In genomic region chr3:5005367-5005766, GRCh38 we compare ENCODE assay signal across 21 cellular contexts. TPM values are rescaled to one million over a fixed set of nuclear protein-coding genes. Genes with fewer than 3 reads are reported as not detected.
DNase-seq lines count a peak whose midpoint lies in the region; ATAC-seq and TF ChIP-seq lines count a peak whose summit lies in the region.
"Had no signal": no experiment of that assay in that cellular context is flagged by ENCODE, and none has a peak within 500 bp of the region (broad histone marks: within the 10 kb centered on the region; RNA-seq: fewer than 3 reads in every experiment).

No MANE protein-coding gene starts in this region.

- H3K27me3 ChIP-seq in RWPE2 (ENCODE audit: insufficient read depth, poor library complexity, severe bottlenecking) (no peaks in the 10 kb centered on the region), transverse colon (no peaks in the 10 kb centered on the region)
- H3K27me3 ChIP-seq: body of pancreas, heart right ventricle, tibial nerve had no signal

- no peaks in the 10 kb centered on the region for H3K27me3 Mint-ChIP-seq in T-helper 2 cell treated with Interferon-gamma antibody and Interleukin-4, amounts not matched to agents 5 μg/mL and 100 μg/mL, for 36 hours (ENCODE audit: low read depth)
- H3K27me3 Mint-ChIP-seq in brain, result no peaks in the 10 kb centered on the region
- no peaks in the 10 kb centered on the region for H3K27me3 Mint-ChIP-seq in natural killer cell (ENCODE audit: low read depth in 2 of 2)

- no peak for TF ChIP-seq EP300 in transverse colon (IDR thresholded peaks at IDR 0.05; ENCODE audit: low read depth)

- WGBS in transverse colon (ENCODE audit: low coverage in 1 of 2), 2 donors, result 59% methylated on average over 4 of the region's 4 CpGs; no CpG with 5 or more reads in 1 of the 2 donors

- in situ Hi-C loops in transverse colon (cut with MboI; ENCODE audit: low pct_ligation_motif_present in 1 of 4, low pct_unique_long_range_greater_than_20kb in 1 of 4, low sequenced_read_pairs in 3 of 4), result no loop called here

- no peak for TF ChIP-seq POLR2A in transverse colon (IDR thresholded peaks at IDR 0.05)

- DNase-seq in T-helper 2 cell treated with Interferon-gamma antibody and Interleukin-4, amounts not matched to agents 5 μg/mL and 100 μg/mL, for 36 hours (ENCODE audit: low spot score), result no peak
- DNase-seq in T-helper 2 cell (no peak), RWPE2 (ENCODE audit: low spot score) (no peak), natural killer cell (no peak), cerebellar cortex (ENCODE audit: low spot score) (no peak), NCI-H2196 (lab: John Stamatoyannopoulos, UW; ENCODE audit: unreplicated experiment) (no peak), transverse colon (no peak)
- DNase-seq: activated CD4-positive, alpha-beta T cell treated with anti-CD3 and anti-CD28 coated beads, Interleukin-2, amount 50 U/mL, for 4 hours; body of pancreas; C1 segment of cervical spinal cord; DMS79 treated with DMSO at 0.1 percent for 48 hours; H9; heart right ventricle; Kasumi-1; NCI-H1105 treated with DMSO at 0.1 percent for 48 hours; NCI-H2171 treated with DMSO at 0.1 percent for 48 hours; NCI-H774 had no signal

- TF ChIP-seq CTCF in RWPE2 (IDR thresholded peaks at IDR 0.05; ENCODE audit: poor library complexity, severe bottlenecking), result no peak
- no peak for TF ChIP-seq CTCF in brain (conservative IDR thresholded peaks at IDR 0.05)
- TF ChIP-seq CTCF in natural killer cell (IDR thresholded peaks at IDR 0.05), result no peak
- TF ChIP-seq CTCF in transverse colon (IDR thresholded peaks at IDR 0.05), result no peak

- ATAC-seq in RWPE2 (ENCODE audit: low read depth) (no peak), natural killer cell (no peak)
- ATAC-seq: body of pancreas, heart right ventricle had no signal

- H3K36me3 Mint-ChIP-seq in T-helper 2 cell treated with Interferon-gamma antibody and Interleukin-4, amounts not matched to agents 5 μg/mL and 100 μg/mL, for 36 hours (ENCODE audit: low read depth), result no peaks in the 10 kb centered on the region
- H3K36me3 Mint-ChIP-seq in brain, result no peaks in the 10 kb centered on the region
- no peaks in the 10 kb centered on the region for H3K36me3 Mint-ChIP-seq in natural killer cell

- peak overlapping the region; percentile 87 for H3K27ac Mint-ChIP-seq in T-helper 2 cell treated with Interferon-gamma antibody and Interleukin-4, amounts not matched to agents 5 μg/mL and 100 μg/mL, for 36 hours
- H3K27ac Mint-ChIP-seq in brain, result peak overlapping the region in 3 of 5 experiments; percentile 25 to 47 (median 35)
- H3K27ac Mint-ChIP-seq in natural killer cell, result peak overlapping the region; percentile 93 to 96
- H3K27ac Mint-ChIP-seq: nephron, progenitor cell of endocrine pancreas had no signal

- H3K9me3 Mint-ChIP-seq in T-helper 2 cell treated with Interferon-gamma antibody and Interleukin-4, amounts not matched to agents 5 μg/mL and 100 μg/mL, for 36 hours, result no peaks in the 10 kb centered on the region
- H3K9me3 Mint-ChIP-seq in brain, result no peaks in the 10 kb centered on the region
- no peaks in the 10 kb centered on the region for H3K9me3 Mint-ChIP-seq in natural killer cell
- H3K9me3 Mint-ChIP-seq: H9, nephron had no signal

- peaks cover 58% of the 10 kb centered on the region for H3K4me1 Mint-ChIP-seq in T-helper 2 cell treated with Interferon-gamma antibody and Interleukin-4, amounts not matched to agents 5 μg/mL and 100 μg/mL, for 36 hours (ENCODE audit: low read depth)
- peaks cover 6% of the 10 kb centered on the region for H3K4me1 Mint-ChIP-seq in brain
- peaks cover 33 to 39% of the 10 kb centered on the region in 2 donors for H3K4me1 Mint-ChIP-seq in natural killer cell
- H3K4me1 Mint-ChIP-seq: nephron had no signal

- H3K4me3 Mint-ChIP-seq in T-helper 2 cell treated with Interferon-gamma antibody and Interleukin-4, amounts not matched to agents 5 μg/mL and 100 μg/mL, for 36 hours, result no peak overlapping the region
- H3K4me3 Mint-ChIP-seq in brain (no peak overlapping the region), natural killer cell (no peak overlapping the region)
- H3K4me3 Mint-ChIP-seq: H9, nephron had no signal

- H3K4me1 ChIP-seq in RWPE2 (ENCODE audit: insufficient read depth, poor library complexity, severe bottlenecking) (peaks cover 21% of the 10 kb centered on the region), transverse colon (peaks cover 0 to 13% (median 0%) of the 10 kb centered on the region in 4 donors)
- H3K4me1 ChIP-seq: body of pancreas, tibial nerve had no signal

- H3K9me3 ChIP-seq in RWPE2 (ENCODE audit: severe bottlenecking), result no peaks in the 10 kb centered on the region
- no peaks in the 10 kb centered on the region for H3K9me3 ChIP-seq in transverse colon
- H3K9me3 ChIP-seq: body of pancreas, heart right ventricle, tibial nerve had no signal

- H3K27ac ChIP-seq in RWPE2 (ENCODE audit: poor library complexity, severe bottlenecking) (peak overlapping the region; percentile 17), transverse colon (no peak overlapping the region)
- H3K27ac ChIP-seq: body of pancreas, heart right ventricle, tibial nerve had no signal

- intact Hi-C loops in natural killer cell (cut with micrococcal nuclease), result no loop called here
- intact Hi-C loops in transverse colon (cut with DNase I; ENCODE audit: low total_unique reads), result no loop called here

- H3K4me3 ChIP-seq in RWPE2 (ENCODE audit: severe bottlenecking), result no peak overlapping the region
- H3K4me3 ChIP-seq in transverse colon, result no peak overlapping the region
- H3K4me3 ChIP-seq: body of pancreas, heart right ventricle, tibial nerve had no signal

- no peaks in the 10 kb centered on the region for H3K36me3 ChIP-seq in RWPE2 (ENCODE audit: low read depth)
- no peaks in the 10 kb centered on the region for H3K36me3 ChIP-seq in transverse colon
- H3K36me3 ChIP-seq: heart right ventricle, tibial nerve had no signal

RNA-seq across cellular contexts. Expression of gene BHLHE40, which starts 26.1 kb away (rescaled TPM):
- polyA plus RNA-seq in brain (ENCODE audit: insufficient read depth, low read depth, low replicate concordance), result 26.5 TPM
- total RNA-seq in natural killer cell, result 100 to 1,000 TPM; 512 to 725 (median 719) TPM
- total RNA-seq in transverse colon, result 10 to 100 TPM; 13.4 to 50.9 (median 18.0) TPM

Comparison
In these comparisons a context has a peak if more than half of its experiments do, and no peak if none do; other contexts are left out.
1. H3K27ac Mint-ChIP-seq: peak in every context shown above with its lines; median percentile 94 in natural killer cell; 87 in T-helper 2 cell treated with Interferon-gamma antibody and Interleukin-4, amounts not matched to agents 5 μg/mL and 100 μg/mL, for 36 hours; 35 in brain.
2. RNA of gene BHLHE40, which starts 26.1 kb away (total RNA-seq): 512 to 725 TPM in natural killer cell; 13.4 to 50.9 TPM in transverse colon; every median in the first group is over 4 times any median in the second.